Comparison of ENCODE assay signal across 11 cellular contexts in genomic region chr11:86360775-86361395, GRCh38. TPM values are rescaled to one million over a fixed set of nuclear protein-coding genes. Genes with fewer than 3 reads are reported as not detected.
A peak's percentile ranks its signal among the peaks of the same experiment; 100 is the strongest.
DNase-seq lines count a peak whose midpoint lies in the region; TF ChIP-seq lines count a peak whose summit lies in the region.
"Had no signal": no experiment of that assay in that cellular context is flagged by ENCODE, and none has a peak within 500 bp of the region (broad histone marks: within the 10 kb centered on the region; RNA-seq: fewer than 3 reads in every experiment).

No MANE protein-coding gene starts in this region.

- H3K4me3 Mint-ChIP-seq in endodermal cell (no peak overlapping the region), mesothelial cell of epicardium (no peak overlapping the region)
- H3K4me3 Mint-ChIP-seq: naive thymus-derived CD8-positive, alpha-beta T cell had no signal

- no peaks in the 10 kb centered on the region for H3K27me3 ChIP-seq in endodermal cell (ENCODE audit: control insufficient read depth, insufficient read depth, low read length, poor library complexity, severe bottlenecking)

- H3K36me3 ChIP-seq in endodermal cell (ENCODE audit: control insufficient read depth, insufficient read depth, low read length): no peaks in the 10 kb centered on the region

- no peak overlapping the region for H3K9ac ChIP-seq in endodermal cell (ENCODE audit: extremely low read depth, low read length, poor library complexity, severe bottlenecking)

- peak; percentile 5 for TF ChIP-seq CTCF in GM10248 (IDR thresholded peaks at IDR 0.05; ENCODE audit: control extremely low read depth, extremely low read depth, low read depth, missing control alignments)
- peak; percentile 74 for TF ChIP-seq CTCF in endodermal cell (conservative IDR thresholded peaks at IDR 0.05)
- no peak for TF ChIP-seq CTCF in mesothelial cell of epicardium (IDR thresholded peaks at IDR 0.05; ENCODE audit: unreplicated experiment)

- 22 to 36% methylated on average over 2 of the region's 2 CpGs for WGBS in endodermal cell (ENCODE audit: insufficient coverage in 1 of 2, insufficient read length in 1 of 2), 2 experiments

- POLR2A ChIA-PET in GM10248 (lab: Yijun Ruan, JAX): no interaction called here

- no peak overlapping the region for H3K27ac ChIP-seq in endodermal cell (ENCODE audit: low read depth, low read length)

- H3K4me1 Mint-ChIP-seq in endodermal cell: peaks cover 12% of the 10 kb centered on the region
- peaks cover 20% of the 10 kb centered on the region for H3K4me1 Mint-ChIP-seq in mesothelial cell of epicardium
- H3K4me1 Mint-ChIP-seq: naive thymus-derived CD8-positive, alpha-beta T cell had no signal

- H3K27me3 Mint-ChIP-seq in endodermal cell (ENCODE audit: insufficient read depth) (no peaks in the 10 kb centered on the region), mesothelial cell of epicardium (ENCODE audit: low read depth) (no peaks in the 10 kb centered on the region)

- no peaks in the 10 kb centered on the region for H3K4me1 ChIP-seq in endodermal cell (ENCODE audit: control insufficient read depth, insufficient read depth, low read length)

- H3K4me3 ChIP-seq in endodermal cell (ENCODE audit: low read length): no peak overlapping the region

- H3K36me3 Mint-ChIP-seq in endodermal cell (ENCODE audit: low read depth) (peaks cover 3% of the 10 kb centered on the region), mesothelial cell of epicardium (no peaks in the 10 kb centered on the region)

- DNase-seq in GM10248 (ENCODE audit: extremely low spot score): peak; percentile 18
- peak; percentile 22 for DNase-seq in NCI-H460 (ENCODE audit: extremely low read depth, low read depth)
- DNase-seq in endodermal cell: no peak
- DNase-seq in pons (ENCODE audit: low spot score): peak; percentile 25
- no peak for DNase-seq in DMS79 (lab: John Stamatoyannopoulos, UW)
- DNase-seq in mesothelial cell of epicardium (ENCODE audit: low spot score in 2 of 2, unreplicated experiment in 2 of 2): no peak
- no peak for DNase-seq in activated CD4-positive, alpha-beta T cell treated with anti-CD3 and anti-CD28 coated beads, Interleukin-2, amount 50 U/mL, for 1 hour
- DNase-seq in amygdala (lab: John Stamatoyannopoulos, UW): no peak
- DNase-seq: activated CD8-positive, alpha-beta memory T cell treated with anti-CD3 and anti-CD28 coated beads for 24 hours; effector CD8-positive, alpha-beta T cell; naive thymus-derived CD8-positive, alpha-beta T cell had no signal

- H3K27ac Mint-ChIP-seq in endodermal cell (peak overlapping the region; percentile 18), mesothelial cell of epicardium (no peak overlapping the region)
- H3K27ac Mint-ChIP-seq: naive thymus-derived CD8-positive, alpha-beta T cell had no signal

- CTCF ChIA-PET in GM10248 (lab: Yijun Ruan, JAX): interaction anchor here (0.8 to 1.6 kb wide), 5 partner anchors 10 to 96 kb away, joined by 3 to 5 read pairs (median 3); partner anchors contain the start of gene CCDC81

- H3K9me3 ChIP-seq in endodermal cell (ENCODE audit: control insufficient read depth, low read length): peaks cover 12% of the 10 kb centered on the region

- peaks cover 12% of the 10 kb centered on the region for H3K9me3 Mint-ChIP-seq in endodermal cell
- H3K9me3 Mint-ChIP-seq in mesothelial cell of epicardium: peaks cover 12% of the 10 kb centered on the region

RNA-seq across cellular contexts. Expression of gene CCDC81, which starts 13.8 kb away (rescaled TPM):
- 1.7 TPM in 1 of 2 replicates, not detected in the other for total RNA-seq in NCI-H460 (2014; rRNA removed; shearing (Covaris generic))
- polyA plus RNA-seq in NCI-H460 (2014; cell fraction: nucleus; rRNA removed): 0.04 and 0.07 TPM in 2 replicates
- 10 to 100 TPM; 33.3 to 34.0 TPM for total RNA-seq in endodermal cell
- 8.6 TPM for polyA plus RNA-seq in endodermal cell (2013, experiment 1 of 2)
- polyA plus RNA-seq in endodermal cell (2013, experiment 2 of 2): 11.5 TPM
- total RNA-seq in mesothelial cell of epicardium: 2.4 to 2.8 TPM (median 2.5 TPM) in 3 replicates

RNA-seq across cellular contexts. Expression of gene HIKESHI, which starts 58.8 kb away (rescaled TPM):
- total RNA-seq in NCI-H460 (2014; rRNA removed; shearing (Covaris generic)): 39.2 and 44.9 TPM in 2 replicates
- 23.8 and 46.0 TPM in 2 replicates for polyA plus RNA-seq in NCI-H460 (2014; cell fraction: nucleus; rRNA removed)
- 10 to 100 TPM; 67.5 to 76.3 TPM for total RNA-seq in endodermal cell
- 88.8 TPM for polyA plus RNA-seq in endodermal cell (2013, experiment 1 of 2)
- 72.0 TPM for polyA plus RNA-seq in endodermal cell (2013, experiment 2 of 2)
- 38.0 to 43.4 TPM (median 39.5 TPM) in 3 replicates for total RNA-seq in mesothelial cell of epicardium

Comparison
In these comparisons a context has a peak if more than half of its experiments do, and no peak if none do; other contexts are left out.
1. DNase-seq: peak in GM10248 (single experiment), NCI-H460 (single experiment) and pons (single experiment); none in endodermal cell (single experiment), DMS79 (single experiment), mesothelial cell of epicardium (0 of 2), activated CD4-positive, alpha-beta T cell treated with anti-CD3 and anti-CD28 coated beads, Interleukin-2, amount 50 U/mL, for 1 hour (single experiment) and amygdala (0 of 56).